8 cellular contexts compared by ENCODE assay signal in the genomic region with DNA sequence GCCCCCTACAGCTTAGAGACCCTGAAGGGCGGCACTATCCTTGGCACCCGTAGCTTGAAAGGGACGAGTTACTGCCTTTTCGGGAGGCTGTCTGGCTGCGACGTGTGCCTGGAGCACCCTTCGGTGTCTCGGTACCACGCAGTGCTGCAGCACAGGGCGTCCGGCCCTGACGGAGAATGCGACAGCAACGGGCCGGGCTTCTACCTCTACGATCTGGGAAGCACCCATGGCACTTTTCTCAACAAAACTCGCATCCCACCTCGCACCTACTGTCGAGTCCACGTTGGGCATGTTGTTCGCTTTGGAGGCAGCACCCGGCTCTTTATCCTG. TPM values are rescaled to one million over a fixed set of nuclear protein-coding genes. Genes with fewer than 3 reads are reported as not detected.
DNase-seq lines count a peak whose midpoint lies in the region; ATAC-seq and TF ChIP-seq lines count a peak whose summit lies in the region.

No MANE protein-coding gene starts in this region.

- peak overlapping the region; percentile 90 to 100 (median 98) for H3K4me3 Mint-ChIP-seq in CD4-positive, CD25-positive, alpha-beta regulatory T cell

- peak overlapping the region; percentile 98 for H3K4me3 ChIP-seq in CD4-positive, CD25-positive, alpha-beta regulatory T cell (ENCODE audit: low read depth, low read length)
- H3K4me3 ChIP-seq in WERI-Rb-1 (ENCODE audit: low read depth, low read length) (peak overlapping the region; percentile 90), left ventricle myocardium inferior (peak overlapping the region; percentile 86), skeletal muscle tissue (ENCODE audit: low read length in 3 of 3) (peak overlapping the region; percentile 96 to 99 (median 98))

- H3K27me3 ChIP-seq in CD4-positive, CD25-positive, alpha-beta regulatory T cell (ENCODE audit: control insufficient read depth, insufficient read depth, low read length): no peaks in the 10 kb centered on the region
- H3K27me3 ChIP-seq in WERI-Rb-1 (ENCODE audit: insufficient read depth, low read depth, severe bottlenecking) (no peaks in the 10 kb centered on the region), left ventricle myocardium inferior (ENCODE audit: low read depth) (no peaks in the 10 kb centered on the region), skeletal muscle tissue (ENCODE audit: control insufficient read depth in 3 of 3, insufficient read depth in 3 of 3, low read length in 3 of 3) (no peaks in the 10 kb centered on the region)

- H3K4me1 ChIP-seq in CD4-positive, CD25-positive, alpha-beta regulatory T cell (ENCODE audit: control insufficient read depth, insufficient read depth, low read length, poor library complexity, severe bottlenecking): peaks cover 26% of the 10 kb centered on the region
- H3K4me1 ChIP-seq in left ventricle myocardium inferior (peaks cover 51% of the 10 kb centered on the region), skeletal muscle tissue (ENCODE audit: control insufficient read depth in 3 of 3, insufficient read depth in 3 of 3, low read length in 3 of 3) (peaks cover 18 to 26% (median 19%) of the 10 kb centered on the region in 3 donors)

- peaks cover 4% of the 10 kb centered on the region for H3K27me3 Mint-ChIP-seq in CD4-positive, CD25-positive, alpha-beta regulatory T cell

- no peaks in the 10 kb centered on the region for H3K9me3 Mint-ChIP-seq in CD4-positive, CD25-positive, alpha-beta regulatory T cell

- H3K9me3 ChIP-seq in CD4-positive, CD25-positive, alpha-beta regulatory T cell (ENCODE audit: control insufficient read depth in 2 of 2, low read length in 2 of 2): no peaks in the 10 kb centered on the region
- H3K9me3 ChIP-seq in WERI-Rb-1 (ENCODE audit: severe bottlenecking) (no peaks in the 10 kb centered on the region), left ventricle myocardium inferior (replicated peaks) (no peaks in the 10 kb centered on the region), skeletal muscle tissue (ENCODE audit: control insufficient read depth in 3 of 3, low read length in 3 of 3) (no peaks in the 10 kb centered on the region)

- DNase-seq in CD4-positive, CD25-positive, alpha-beta regulatory T cell: no peak
- DNase-seq in WERI-Rb-1 (no peak), left ventricle myocardium inferior (no peak), NCI-H510A (lab: John Stamatoyannopoulos, UW) (no peak), SK-N-DZ (ENCODE audit: low spot score) (no peak)
- no peak for DNase-seq in activated CD4-positive, CD25-positive, alpha-beta regulatory T cell (lab: John Stamatoyannopoulos, UW)

- peaks cover 26 to 65% (median 48%) of the 10 kb centered on the region in 4 donors for H3K4me1 Mint-ChIP-seq in CD4-positive, CD25-positive, alpha-beta regulatory T cell

- H3K27ac Mint-ChIP-seq in CD4-positive, CD25-positive, alpha-beta regulatory T cell: peak overlapping the region; percentile 99 to 100 (median 99)

- intact Hi-C loops in left ventricle myocardium inferior (cut with micrococcal nuclease): no loop called here

- peak; percentile 5 to 14 for ATAC-seq in CD4-positive, CD25-positive, alpha-beta regulatory T cell (ENCODE audit: low read depth in 2 of 2)
- peak; percentile 13 for ATAC-seq in HG02610 (IDR thresholded peaks at IDR 0.05; ENCODE audit: unreplicated experiment)

- peaks cover 38% of the 10 kb centered on the region for H3K36me3 Mint-ChIP-seq in CD4-positive, CD25-positive, alpha-beta regulatory T cell

- H3K27ac ChIP-seq in CD4-positive, CD25-positive, alpha-beta regulatory T cell (ENCODE audit: insufficient read depth, low read length, poor library complexity, severe bottlenecking): peak overlapping the region; percentile 93
- H3K27ac ChIP-seq in WERI-Rb-1: peak overlapping the region; percentile 97
- H3K27ac ChIP-seq in left ventricle myocardium inferior (replicated peaks): peak overlapping the region; percentile 91
- peak overlapping the region; percentile 96 for H3K27ac ChIP-seq in skeletal muscle tissue (ENCODE audit: low read depth, low read length)

- peak overlapping the region; percentile 93 to 97 (median 95) for H3K9ac ChIP-seq in skeletal muscle tissue (ENCODE audit: low read depth in 1 of 3, low read length in 3 of 3)

- H3K36me3 ChIP-seq in CD4-positive, CD25-positive, alpha-beta regulatory T cell (ENCODE audit: control insufficient read depth, insufficient read depth, low read length): peaks cover 40% of the 10 kb centered on the region
- H3K36me3 ChIP-seq in WERI-Rb-1 (peaks cover 72% of the 10 kb centered on the region), left ventricle myocardium inferior (peaks cover 59% of the 10 kb centered on the region), skeletal muscle tissue (ENCODE audit: control insufficient read depth in 3 of 3, insufficient read depth in 3 of 3, low read length in 3 of 3) (peaks cover 13 to 49% (median 40%) of the 10 kb centered on the region in 3 donors)

- no peak for TF ChIP-seq CTCF in WERI-Rb-1 (IDR thresholded peaks at IDR 0.05; ENCODE audit: low read depth, low read length)
- no peak for TF ChIP-seq CTCF in left ventricle myocardium inferior (IDR thresholded peaks at IDR 0.05; ENCODE audit: borderline replicate concordance)

RNA-seq across cellular contexts. Expression of gene SLC4A1AP, which starts 0.5 kb away (rescaled TPM):
- 20.8 TPM for total RNA-seq in CD4-positive, CD25-positive, alpha-beta regulatory T cell
- polyA plus RNA-seq in CD4-positive, CD25-positive, alpha-beta regulatory T cell: 10 to 100 TPM; 25.2 to 28.3 (median 26.7) TPM
- total RNA-seq in left ventricle myocardium inferior: 21.3 TPM
- total RNA-seq in skeletal muscle tissue: 20.9 TPM
- polyA plus RNA-seq in SK-N-DZ (2014; cell fraction: cytosol; rRNA removed): 22.4 and 24.3 TPM in 2 replicates
- 19.9 and 20.8 TPM in 2 replicates for polyA plus RNA-seq in SK-N-DZ (2014; cell fraction: nucleus; rRNA removed)

RNA-seq across cellular contexts. Expression of gene SUPT7L, which starts 0.8 kb away (rescaled TPM):
- total RNA-seq in CD4-positive, CD25-positive, alpha-beta regulatory T cell: 51.4 TPM
- 10 to 100 TPM; 18.3 to 23.9 (median 20.9) TPM for polyA plus RNA-seq in CD4-positive, CD25-positive, alpha-beta regulatory T cell
- total RNA-seq in left ventricle myocardium inferior: 29.7 TPM
- total RNA-seq in skeletal muscle tissue: 16.7 TPM
- 35.9 and 36.2 TPM in 2 replicates for polyA plus RNA-seq in SK-N-DZ (2014; cell fraction: cytosol; rRNA removed)
- 85.5 and 92.3 TPM in 2 replicates for polyA plus RNA-seq in SK-N-DZ (2014; cell fraction: nucleus; rRNA removed)

RNA-seq across cellular contexts. Expression of gene GPN1, which starts 35.4 kb away (rescaled TPM):
- 27.8 TPM for total RNA-seq in CD4-positive, CD25-positive, alpha-beta regulatory T cell
- polyA plus RNA-seq in CD4-positive, CD25-positive, alpha-beta regulatory T cell: 10 to 100 TPM; 74.2 to 85.0 (median 76.4) TPM
- total RNA-seq in left ventricle myocardium inferior (16.6 TPM), skeletal muscle tissue (30.3 TPM)
- 38.1 and 42.3 TPM in 2 replicates for polyA plus RNA-seq in SK-N-DZ (2014; cell fraction: cytosol; rRNA removed)
- polyA plus RNA-seq in SK-N-DZ (2014; cell fraction: nucleus; rRNA removed): 17.4 and 24.7 TPM in 2 replicates

RNA-seq across cellular contexts. Expression of gene CCDC121, which starts 35.4 kb away (rescaled TPM):
- 0.79 TPM for total RNA-seq in CD4-positive, CD25-positive, alpha-beta regulatory T cell
- 1 to 10 TPM in 2 of 4 donors, under 1 TPM in 2; 0.49 to 2.4 (median 0.96) TPM for polyA plus RNA-seq in CD4-positive, CD25-positive, alpha-beta regulatory T cell
- 6.8 TPM for total RNA-seq in left ventricle myocardium inferior
- total RNA-seq in skeletal muscle tissue: 6.3 TPM
- 3.9 and 4.6 TPM in 2 replicates for polyA plus RNA-seq in SK-N-DZ (2014; cell fraction: cytosol; rRNA removed)
- polyA plus RNA-seq in SK-N-DZ (2014; cell fraction: nucleus; rRNA removed): 3.8 and 4.4 TPM in 2 replicates
